ENCODE assay signal across 19 cellular contexts in genomic region chr1:50421366-50421748, GRCh38. TPM values are rescaled to one million over a fixed set of nuclear protein-coding genes. Genes with fewer than 3 reads are reported as not detected.
A peak's percentile ranks its signal among the peaks of the same experiment; 100 is the strongest.
DNase-seq lines count a peak whose midpoint lies in the region; ATAC-seq, FAIRE-seq and TF ChIP-seq lines count a peak whose summit lies in the region.
"Had no signal": no experiment of that assay in that cellular context is flagged by ENCODE, and none has a peak within 500 bp of the region (broad histone marks: within the 10 kb centered on the region; RNA-seq: fewer than 3 reads in every experiment).

No MANE protein-coding gene starts in this region.

- DNase-seq in T-helper 2 cell treated with Interferon-gamma antibody and Interleukin-4, amounts not matched to agents 5 μg/mL and 100 μg/mL, for 36 hours (ENCODE audit: low spot score): no peak
- DNase-seq in T-helper 2 cell: no peak
- DNase-seq in HFFc6: no peak
- no peak for DNase-seq in H1 (ENCODE audit: low read depth in 1 of 2, low spot score in 2 of 2)
- DNase-seq in neural crest cell (ENCODE audit: low read depth, low spot score): no peak
- no peak for DNase-seq in T-cell
- DNase-seq in NCI-H1048 (lab: John Stamatoyannopoulos, UW): no peak
- no peak for DNase-seq in cerebellar cortex (ENCODE audit: low spot score)
- DNase-seq: body of pancreas, gastrocnemius medialis, GOT3, NCI-H1930, SHP77 had no signal

- H4K8ac ChIP-seq in H1 (ENCODE audit: extremely low read depth, insufficient read depth, low read length): peak overlapping the region; percentile 35; the same call in 1 of the 2 replicates

- no peak overlapping the region for H2BK5ac ChIP-seq in H1 (ENCODE audit: low read depth, low read length)

- H2BK12ac ChIP-seq in H1 (ENCODE audit: low read depth, low read length): no peak overlapping the region

- H2BK15ac ChIP-seq in H1 (ENCODE audit: low read length): no peak overlapping the region

- peaks cover 15% of the 10 kb centered on the region for H3K23me2 ChIP-seq in H1 (ENCODE audit: low read depth, low read length)

- no peak for TF ChIP-seq RAD21 in H1 (IDR thresholded peaks at IDR 0.05 in 1 of 2, conservative IDR thresholded peaks at IDR 0.05 in 1 of 2; ENCODE audit: low read depth in 2 of 2, low read length in 2 of 2)

- no peak for ATAC-seq in T-cell (replicated peaks in 1 of 4)
- ATAC-seq: body of pancreas, gastrocnemius medialis, left lobe of liver had no signal

- H3K4ac ChIP-seq in H1 (replicated peaks; ENCODE audit: insufficient read length, low read depth, low read length): no peak overlapping the region

- POLR2A ChIA-PET in H1 (lab: Charles Lee; ENCODE audit: partially characterized antibody): interaction anchor here (0.8 kb wide), 1 partner anchor 10 kb away, joined by 3 read pairs; no protein-coding TSS in a partner anchor
- POLR2A ChIA-PET in T-cell (lab: Charles Lee): no interaction called here

- FAIRE-seq in H1 (lab: Jason Lieb, UNC): no peak
- FAIRE-seq: G401.6, GM18507 had no signal

- peaks cover 81% of the 10 kb centered on the region for H3K27me3 Mint-ChIP-seq in T-helper 2 cell treated with Interferon-gamma antibody and Interleukin-4, amounts not matched to agents 5 μg/mL and 100 μg/mL, for 36 hours (ENCODE audit: low read depth)
- H3K27me3 Mint-ChIP-seq in HFFc6 (ENCODE audit: insufficient read depth): peaks cover 81% of the 10 kb centered on the region
- peaks cover 96% of the 10 kb centered on the region for H3K27me3 Mint-ChIP-seq in neural crest cell (ENCODE audit: low read depth)
- H3K27me3 Mint-ChIP-seq in T-cell: peaks cover 60 to 81% of the 10 kb centered on the region in 2 donors

- no peaks in the 10 kb centered on the region; a peak in 1 of 4 replicates for H3K9me3 ChIP-seq in H1 (ENCODE audit: insufficient read depth in 2 of 2, low read depth in 1 of 2, low read length in 1 of 2)
- H3K9me3 ChIP-seq: body of pancreas, gastrocnemius medialis had no signal

- no peak for TF ChIP-seq POLR2A in H1 (IDR thresholded peaks at IDR 0.05; ENCODE audit: control extremely low read depth in 1 of 2, low read depth in 2 of 2, low read length in 2 of 2)

- peak overlapping the region; percentile 53 to 77 for H3K4me2 ChIP-seq in H1 (ENCODE audit: insufficient read depth in 1 of 2, low read depth in 2 of 2, low read length in 2 of 2)

- H3K23ac ChIP-seq in H1 (ENCODE audit: insufficient read length): peak overlapping the region; percentile 6

- 3% methylated on average over 38 of the region's 38 CpGs; no CpG with 5 or more reads in 1 of the 2 experiments for WGBS in H1 (ENCODE audit: extremely low coverage in 1 of 2, insufficient coverage in 1 of 2, insufficient read length in 1 of 2, insufficient replicate concordance in 2 of 2, low coverage in 1 of 2, low lambda C conversion rate in 2 of 2, missing lambda C conversion rate in 1 of 2), 2 experiments

- peak overlapping the region; percentile 76 for H3K27ac Mint-ChIP-seq in T-helper 2 cell treated with Interferon-gamma antibody and Interleukin-4, amounts not matched to agents 5 μg/mL and 100 μg/mL, for 36 hours
- H3K27ac Mint-ChIP-seq in HFFc6: no peak overlapping the region
- H3K27ac Mint-ChIP-seq in neural crest cell (ENCODE audit: unreplicated experiment): no peak overlapping the region
- H3K27ac Mint-ChIP-seq in T-cell: no peak overlapping the region

- no peaks in the 10 kb centered on the region for H3K79me2 ChIP-seq in H1 (ENCODE audit: control insufficient read depth in 1 of 2, insufficient read depth in 2 of 2, low read length in 2 of 2)

- H3K18ac ChIP-seq in H1 (ENCODE audit: extremely low read depth, low read length): no peak overlapping the region

- H3K4me1 ChIP-seq in H1 (replicated peaks in 1 of 4; ENCODE audit: control insufficient read depth in 3 of 4, insufficient read depth in 4 of 4, low read length in 3 of 4): peaks cover 4 to 27% (median 18%) of the 10 kb centered on the region in 4 experiments; a peak in 6 of 7 replicates

- H3K27ac ChIP-seq in H1 (ENCODE audit: low read depth, low read length): no peak overlapping the region
- H3K27ac ChIP-seq: body of pancreas, gastrocnemius medialis, skin epidermis had no signal

- H4K91ac ChIP-seq in H1 (replicated peaks; ENCODE audit: insufficient read length, low read length): no peak overlapping the region

- peaks cover 98 to 100% (median 99%) of the 10 kb centered on the region in 4 experiments for H3K27me3 ChIP-seq in H1 (replicated peaks in 1 of 4; ENCODE audit: control insufficient read depth in 3 of 4, extremely low read depth in 1 of 4, insufficient read depth in 3 of 4, low read length in 3 of 4)

- H3K4me3 Mint-ChIP-seq in T-helper 2 cell treated with Interferon-gamma antibody and Interleukin-4, amounts not matched to agents 5 μg/mL and 100 μg/mL, for 36 hours: no peak overlapping the region
- H3K4me3 Mint-ChIP-seq in HFFc6: 0 out of 2 replicates have a peak overlapping the region, but pooled peaks have one; percentile 2
- H3K4me3 Mint-ChIP-seq in neural crest cell: peak overlapping the region; percentile 14
- H3K4me3 Mint-ChIP-seq in T-cell: peak overlapping the region in 1 of 3 donors; percentile 83

- H3K4me1 Mint-ChIP-seq in T-helper 2 cell treated with Interferon-gamma antibody and Interleukin-4, amounts not matched to agents 5 μg/mL and 100 μg/mL, for 36 hours (ENCODE audit: low read depth): peaks cover 24% of the 10 kb centered on the region
- H3K4me1 Mint-ChIP-seq in HFFc6 (ENCODE audit: low read depth) (peaks cover 34% of the 10 kb centered on the region), neural crest cell (peaks cover 35% of the 10 kb centered on the region), T-cell (peaks cover 65 to 72% (median 67%) of the 10 kb centered on the region in 3 donors)

- peaks cover 0 to 13% (median 0%) of the 10 kb centered on the region in 4 experiments; a peak in 1 of 8 replicates for H3K36me3 ChIP-seq in H1 (ENCODE audit: control insufficient read depth in 2 of 4, insufficient read depth in 4 of 4, low read length in 3 of 4)
- H3K36me3 ChIP-seq: gastrocnemius medialis had no signal

- TF ChIP-seq CTCF in HFFc6 (IDR thresholded peaks at IDR 0.05): no peak
- no peak for TF ChIP-seq CTCF in H1 (IDR thresholded peaks at IDR 0.05; ENCODE audit: control extremely low read depth in 1 of 3, insufficient read depth in 1 of 3, low read depth in 1 of 3, low read length in 3 of 3)
- TF ChIP-seq CTCF in neural crest cell (conservative IDR thresholded peaks at IDR 0.05): no peak

- no peak overlapping the region for H2BK120ac ChIP-seq in H1 (replicated peaks; ENCODE audit: low read depth, low read length)

- no peak overlapping the region for H4K5ac ChIP-seq in H1 (ENCODE audit: insufficient read length, low read depth, low read length)

- peaks cover 19 to 37% of the 10 kb centered on the region in 2 experiments for H4K20me1 ChIP-seq in H1 (replicated peaks in 1 of 2; ENCODE audit: control insufficient read depth in 1 of 2, insufficient read depth in 2 of 2, low read length in 2 of 2)

- H3K36me3 Mint-ChIP-seq in T-helper 2 cell treated with Interferon-gamma antibody and Interleukin-4, amounts not matched to agents 5 μg/mL and 100 μg/mL, for 36 hours (ENCODE audit: low read depth): peaks cover 8% of the 10 kb centered on the region
- no peaks in the 10 kb centered on the region; the same call in 1 of the 2 replicates for H3K36me3 Mint-ChIP-seq in HFFc6 (ENCODE audit: low read depth)
- peaks cover 6% of the 10 kb centered on the region for H3K36me3 Mint-ChIP-seq in neural crest cell (ENCODE audit: low read depth)
- no peaks in the 10 kb centered on the region for H3K36me3 Mint-ChIP-seq in T-cell

- no peak for TF ChIP-seq EP300 in H1 (IDR thresholded peaks at IDR 0.05; ENCODE audit: borderline replicate concordance in 1 of 2, low read depth in 2 of 2, low read length in 2 of 2)

- no peak overlapping the region for H2AK5ac ChIP-seq in H1 (ENCODE audit: low read depth, low read length)

- peak overlapping the region; percentile 3 to 51 (median 19); a peak in 5 of 8 replicates for H3K4me3 ChIP-seq in H1 (ENCODE audit: extremely low read depth in 1 of 4, insufficient read depth in 2 of 4, low read depth in 3 of 4, low read length in 4 of 4)
- H3K4me3 ChIP-seq: body of pancreas had no signal

- H3K79me1 ChIP-seq in H1 (ENCODE audit: low read depth, low read length): no peaks in the 10 kb centered on the region

- H2BK20ac ChIP-seq in H1 (ENCODE audit: low read length): no peak overlapping the region

- H3K14ac ChIP-seq in H1 (ENCODE audit: insufficient read length): no peak overlapping the region

- H3K9ac ChIP-seq in H1 (replicated peaks in 1 of 4; ENCODE audit: extremely low read depth in 1 of 4, low read depth in 3 of 4, low read length in 3 of 4): no peak overlapping the region

- H3K9me3 Mint-ChIP-seq in T-helper 2 cell treated with Interferon-gamma antibody and Interleukin-4, amounts not matched to agents 5 μg/mL and 100 μg/mL, for 36 hours: no peaks in the 10 kb centered on the region
- H3K9me3 Mint-ChIP-seq in HFFc6 (peaks cover 5% of the 10 kb centered on the region; the same call in 1 of the 2 replicates), neural crest cell (no peaks in the 10 kb centered on the region), T-cell (no peaks in the 10 kb centered on the region)

- CTCF ChIA-PET in H1 (lab: Charles Lee; ENCODE audit: partially characterized antibody): interaction anchor here (0.9 to 7.4 kb wide), 4 partner anchors 9 to 647 kb away, joined by 3 to 32 read pairs (median 4); no protein-coding TSS in a partner anchor
- CTCF ChIA-PET in T-cell (lab: Charles Lee): no interaction called here

- peak overlapping the region; percentile 66; the same call in 1 of the 2 replicates for H2AFZ ChIP-seq in H1 (ENCODE audit: low read length)

- H3K56ac ChIP-seq in H1 (replicated peaks; ENCODE audit: insufficient read length, low read depth, low read length): no peak overlapping the region

TF ChIP-seq in H1, 55 proteins besides CTCF, POLR2A, EP300 and RAD21 (continues in another document):
- peak; percentile 64 for TF ChIP-seq RNF2 (IDR thresholded peaks at IDR 0.05; ENCODE audit: borderline replicate concordance, low read depth, low read length, missing control alignments, poor library complexity, severe bottlenecking)
- TF ChIP-seq KDM4A (IDR thresholded peaks at IDR 0.05; ENCODE audit: low read depth, low read length, severe bottlenecking): peak; percentile 10
- TF ChIP-seq BACH1 (IDR thresholded peaks at IDR 0.05; ENCODE audit: low read length): no peak

RNA-seq across cellular contexts. Expression of gene DMRTA2, which starts 1.9 kb away (rescaled TPM):
- under 1 TPM in 2 of 6 experiments, not detected in 4; 0.05 to 0.08 TPM for total RNA-seq in HFFc6 (2021; fragmentation: NEBNext Ultra II Directional; extraction: Animal tissue kit (Norgen Biotek cat#: 25700))
- total RNA-seq in H1 (2021; fragmentation: NEBNext Ultra II Directional; extraction: Animal tissue kit (Norgen Biotek cat#: 25700)): not detected in 2 replicates
- polyA plus RNA-seq in H1 (2011; rRNA removed): 0.03 TPM in 1 of 2 replicates, not detected in the other
- polyA plus RNA-seq in H1 (2011; cell fraction: cytosol; rRNA removed): 0.03 TPM
- not detected for polyA plus RNA-seq in H1 (2011; cell fraction: nucleus; rRNA removed)
- polyA plus RNA-seq in H1 (2012, experiment 1 of 2): 0.05 TPM in 1 of 4 replicates, not detected in the others
- not detected for polyA plus RNA-seq in H1 (2012, experiment 2 of 2)
- polyA plus RNA-seq in H1 (2013, experiment 1 of 2): 0.02 TPM
- 0.02 TPM for polyA plus RNA-seq in H1 (2013, experiment 2 of 2)
- polyA minus RNA-seq in H1 (2011; rRNA and poly(A)+ RNA removed): not detected in 2 replicates
- not detected for polyA minus RNA-seq in H1 (2011; cell fraction: cytosol; rRNA and poly(A)+ RNA removed)
- polyA minus RNA-seq in H1 (2011; cell fraction: nucleus; rRNA and poly(A)+ RNA removed): not detected
- 0.18 TPM in 1 of 2 replicates, not detected in the other for total RNA-seq in neural crest cell
- total RNA-seq in T-cell: not detected
- total RNA-seq: body of pancreas, gastrocnemius medialis, left lobe of liver, LHCN-M2, omental fat pad had no signal
